12 cellular contexts compared by ENCODE assay signal in the genomic region with DNA sequence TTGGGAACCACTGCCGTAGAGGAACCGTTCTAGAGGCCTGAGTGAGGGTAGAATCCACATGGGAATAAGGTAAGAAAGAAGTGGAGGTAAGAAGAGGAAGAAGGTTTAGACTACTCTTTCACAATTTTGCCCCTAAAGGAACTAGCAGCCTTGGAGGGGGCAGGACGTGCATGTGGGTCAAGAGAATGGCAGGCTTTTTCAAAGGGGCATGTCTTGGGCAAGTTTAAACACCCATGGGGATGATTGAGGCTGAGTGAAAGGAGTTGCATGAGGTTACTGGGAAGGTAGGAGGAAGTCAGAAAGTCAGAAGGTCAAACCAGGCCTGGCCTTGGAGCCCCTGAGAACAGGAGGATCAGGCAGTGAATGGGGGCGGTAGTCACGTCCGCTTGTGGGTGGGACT. TPM values are rescaled to one million over a fixed set of nuclear protein-coding genes. Genes with fewer than 3 reads are reported as not detected.
A peak's percentile ranks its signal among the peaks of the same experiment; 100 is the strongest.
DNase-seq lines count a peak whose midpoint lies in the region; ATAC-seq and TF ChIP-seq lines count a peak whose summit lies in the region.
"Had no signal": no experiment of that assay in that cellular context is flagged by ENCODE, and none has a peak within 500 bp of the region (broad histone marks: within the 10 kb centered on the region; RNA-seq: fewer than 3 reads in every experiment).

No MANE protein-coding gene starts in this region.

- no peak overlapping the region for H3K4me3 ChIP-seq in ACC112 (ENCODE audit: low read depth, low read length)
- H3K4me3 ChIP-seq in GM23338, result no peak overlapping the region

- H3K9me2 ChIP-seq in GM23338 (ENCODE audit: insufficient read depth), result no peaks in the 10 kb centered on the region

- H3K36me3 Mint-ChIP-seq in GM23338 (ENCODE audit: low read depth) (peaks cover 28% of the 10 kb centered on the region), T-helper 17 cell (ENCODE audit: low read depth) (peaks cover 9% of the 10 kb centered on the region)

- peaks cover 3% of the 10 kb centered on the region; the same call in 1 of the 2 replicates for H3K36me3 ChIP-seq in ACC112 (ENCODE audit: insufficient read depth, low read length)
- H3K36me3 ChIP-seq in GM23338 (ENCODE audit: insufficient read depth), result no peaks in the 10 kb centered on the region
- H3K36me3 ChIP-seq: neutrophil had no signal

- H3K27ac ChIP-seq in ACC112 (ENCODE audit: low read depth, low read length) (peak overlapping the region; percentile 3; the same call in 1 of the 2 replicates), GM23338 (ENCODE audit: low read depth) (no peak overlapping the region)
- H3K27ac ChIP-seq: neutrophil had no signal

- peaks cover 35% of the 10 kb centered on the region for H3K27me3 Mint-ChIP-seq in GM23338 (ENCODE audit: insufficient read depth, low read depth, poor library complexity)
- no peaks in the 10 kb centered on the region for H3K27me3 Mint-ChIP-seq in T-helper 17 cell

- no peaks in the 10 kb centered on the region for H3K9me3 ChIP-seq in T-helper 17 cell (ENCODE audit: control insufficient read depth, low read length, poor library complexity, severe bottlenecking)
- H3K9me3 ChIP-seq: neutrophil had no signal

- ATAC-seq in GM23338 (no peak), T-helper 17 cell (no peak), esophagus mucosa (peak; percentile 6), HG03457 (IDR thresholded peaks at IDR 0.05; ENCODE audit: unreplicated experiment) (no peak), GM21786 (IDR thresholded peaks at IDR 0.05; ENCODE audit: unreplicated experiment) (no peak)
- ATAC-seq: foreskin keratinocyte had no signal

- H3K4me2 ChIP-seq in GM23338, result no peak overlapping the region

- H2AFZ ChIP-seq in ACC112 (ENCODE audit: low read length, unreplicated experiment) (no peak overlapping the region), GM23338 (no peak overlapping the region)

- peaks cover 13% of the 10 kb centered on the region for H3K9me3 Mint-ChIP-seq in GM23338

- H3K79me2 ChIP-seq in ACC112 (ENCODE audit: control insufficient read depth, insufficient read depth, low read length, unreplicated experiment) (no peaks in the 10 kb centered on the region), GM23338 (replicated peaks; ENCODE audit: insufficient read depth) (no peaks in the 10 kb centered on the region)

- no peak for TF ChIP-seq CTCF in GM23338 (conservative IDR thresholded peaks at IDR 0.05; ENCODE audit: low read depth in 2 of 2)

- no peak for DNase-seq in GM23338 (ENCODE audit: low spot score)
- no peak for DNase-seq in T-helper 17 cell
- DNase-seq in AG20443 (ENCODE audit: low spot score), result no peak
- no peak for DNase-seq in cerebellar cortex (ENCODE audit: low spot score)
- DNase-seq: C1 segment of cervical spinal cord; stimulated activated CD4-positive, alpha-beta T cell treated with anti-CD3 and anti-CD28 coated beads, Interleukin-12 subunit alpha, Interleukin-12 subunit beta, amount 100 ng/mL, for 4 hours had no signal

- H3K27ac Mint-ChIP-seq in GM23338, result peak overlapping the region; percentile 84; the same call in 1 of the 2 replicates
- H3K27ac Mint-ChIP-seq in T-helper 17 cell, result peak overlapping the region; percentile 99

- H4K20me1 ChIP-seq in GM23338 (replicated peaks; ENCODE audit: insufficient read depth), result no peaks in the 10 kb centered on the region

- no peak overlapping the region for H3K4me3 Mint-ChIP-seq in GM23338
- peak overlapping the region; percentile 79 for H3K4me3 Mint-ChIP-seq in T-helper 17 cell

- no peaks in the 10 kb centered on the region for H3K27me3 ChIP-seq in ACC112 (ENCODE audit: insufficient read depth, low read length)
- no peaks in the 10 kb centered on the region for H3K27me3 ChIP-seq in GM23338 (ENCODE audit: insufficient read depth)
- H3K27me3 ChIP-seq: foreskin keratinocyte, neutrophil had no signal

- no peaks in the 10 kb centered on the region for H3F3A ChIP-seq in GM23338 (replicated peaks; ENCODE audit: low read depth)

- H3K4me1 ChIP-seq in ACC112 (ENCODE audit: control insufficient read depth, insufficient read depth, low read length, unreplicated experiment) (peaks cover 43% of the 10 kb centered on the region), GM23338 (ENCODE audit: insufficient read depth) (peaks cover 19% of the 10 kb centered on the region)

- H3K4me1 Mint-ChIP-seq in GM23338 (peaks cover 42% of the 10 kb centered on the region), T-helper 17 cell (peaks cover 54% of the 10 kb centered on the region)

TF ChIP-seq in GM23338, 12 proteins besides CTCF, POLR2A, EP300 and RAD21 (continues in another document):
- TF ChIP-seq STAT1 (IDR thresholded peaks at IDR 0.05; ENCODE audit: unreplicated experiment) (no peak), ZNF114 (CRISPR knock-in tag; IDR thresholded peaks at IDR 0.05) (no peak), POLR2AphosphoS5 (IDR thresholded peaks at IDR 0.05; ENCODE audit: low read depth) (no peak), EZH2phosphoT487 (IDR thresholded peaks at IDR 0.05; ENCODE audit: unreplicated experiment) (no peak)
- TF ChIP-seq, protein P1, sequence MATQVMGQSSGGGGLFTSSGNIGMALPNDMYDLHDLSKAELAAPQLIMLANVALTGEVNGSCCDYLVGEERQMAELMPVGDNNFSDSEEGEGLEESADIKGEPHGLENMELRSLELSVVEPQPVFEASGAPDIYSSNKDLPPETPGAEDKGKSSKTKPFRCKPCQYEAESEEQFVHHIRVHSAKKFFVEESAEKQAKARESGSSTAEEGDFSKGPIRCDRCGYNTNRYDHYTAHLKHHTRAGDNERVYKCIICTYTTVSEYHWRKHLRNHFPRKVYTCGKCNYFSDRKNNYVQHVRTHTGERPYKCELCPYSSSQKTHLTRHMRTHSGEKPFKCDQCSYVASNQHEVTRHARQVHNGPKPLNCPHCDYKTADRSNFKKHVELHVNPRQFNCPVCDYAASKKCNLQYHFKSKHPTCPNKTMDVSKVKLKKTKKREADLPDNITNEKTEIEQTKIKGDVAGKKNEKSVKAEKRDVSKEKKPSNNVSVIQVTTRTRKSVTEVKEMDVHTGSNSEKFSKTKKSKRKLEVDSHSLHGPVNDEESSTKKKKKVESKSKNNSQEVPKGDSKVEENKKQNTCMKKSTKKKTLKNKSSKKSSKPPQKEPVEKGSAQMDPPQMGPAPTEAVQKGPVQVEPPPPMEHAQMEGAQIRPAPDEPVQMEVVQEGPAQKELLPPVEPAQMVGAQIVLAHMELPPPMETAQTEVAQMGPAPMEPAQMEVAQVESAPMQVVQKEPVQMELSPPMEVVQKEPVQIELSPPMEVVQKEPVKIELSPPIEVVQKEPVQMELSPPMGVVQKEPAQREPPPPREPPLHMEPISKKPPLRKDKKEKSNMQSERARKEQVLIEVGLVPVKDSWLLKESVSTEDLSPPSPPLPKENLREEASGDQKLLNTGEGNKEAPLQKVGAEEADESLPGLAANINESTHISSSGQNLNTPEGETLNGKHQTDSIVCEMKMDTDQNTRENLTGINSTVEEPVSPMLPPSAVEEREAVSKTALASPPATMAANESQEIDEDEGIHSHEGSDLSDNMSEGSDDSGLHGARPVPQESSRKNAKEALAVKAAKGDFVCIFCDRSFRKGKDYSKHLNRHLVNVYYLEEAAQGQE (IDR thresholded peaks at IDR 0.05; ENCODE audit: unreplicated experiment), result no peak

RNA-seq across cellular contexts. Expression of a gene that starts 10.2 kb away (rescaled TPM):
- total RNA-seq in GM23338 (2014; rRNA removed; shearing (Covaris generic)), result 12.7 and 16.2 TPM in 2 replicates
- polyA plus RNA-seq in GM23338 (2016; fragmentation: Nextera tagmentation; extraction: Ambion mirVana), result 14.6 and 15.8 TPM in 2 replicates
- 10 to 100 TPM; 36.0 to 36.1 TPM for total RNA-seq in T-helper 17 cell
- total RNA-seq in esophagus mucosa, result 21.8 TPM

RNA-seq across cellular contexts. Expression of a gene that starts 58.9 kb away (rescaled TPM):
- total RNA-seq in GM23338 (2014; rRNA removed; shearing (Covaris generic)), result 23.9 and 33.2 TPM in 2 replicates
- 29.7 and 34.9 TPM in 2 replicates for polyA plus RNA-seq in GM23338 (2016; fragmentation: Nextera tagmentation; extraction: Ambion mirVana)
- total RNA-seq in T-helper 17 cell (1 to 10 TPM; 2.2 to 4.5 TPM), esophagus mucosa (11.3 TPM)
